Comparison of ENCODE assay signal across 1 cellular context in the genomic region with DNA sequence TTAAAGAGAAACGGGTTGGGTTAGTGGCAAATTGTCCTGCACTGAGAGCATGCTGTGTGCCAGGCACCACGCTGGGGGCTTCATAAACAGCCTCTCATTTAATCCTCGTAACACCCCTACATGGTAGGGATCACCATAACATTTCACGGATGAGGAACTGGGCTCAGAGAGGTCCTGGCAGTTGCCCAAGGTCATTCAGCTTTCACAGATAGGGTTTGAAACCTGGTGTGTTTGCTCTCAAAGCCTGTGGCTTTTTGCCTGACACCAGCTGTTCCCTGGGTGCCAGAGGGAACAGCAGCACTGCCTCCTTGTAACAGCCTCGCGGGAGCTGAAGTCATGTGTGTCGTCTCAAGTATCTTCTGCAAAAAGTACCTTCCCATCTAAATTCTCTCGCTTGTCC.
TF ChIP-seq lines count a peak whose summit lies in the region.

No MANE protein-coding gene starts in this region.

TF ChIP-seq in Ishikawa, 13 proteins besides CTCF, POLR2A, EP300 and RAD21 (continued from another document):
- no peak for TF ChIP-seq TCF12 (IDR thresholded peaks at IDR 0.05; ENCODE audit: low read depth)
